ENCODE assay signal across 13 cellular contexts in genomic region chr11:74612877-74613276, GRCh38.
"Had no signal": no experiment of that assay in that cellular context is flagged by ENCODE, and none has a peak within 500 bp of the region (broad histone marks: within the 10 kb centered on the region; RNA-seq: fewer than 3 reads in every experiment).

No MANE protein-coding gene starts in this region.

- ATAC-seq: activated CD8-positive, alpha-beta T cell treated with anti-CD3 and anti-CD28 coated beads for 36 hours; activated naive CD8-positive, alpha-beta T cell treated with anti-CD3 and anti-CD28 coated beads, Interleukin-2, amount 50 U/mL, for 24 hours; natural killer cell; stimulated activated naive CD8-positive, alpha-beta T cell treated with anti-CD3 and anti-CD28 coated beads, Interleukin-15, amount 100 ng/mL, for 72 hours had no signal

- H3K27ac Mint-ChIP-seq: activated CD8-positive, alpha-beta T cell treated with anti-CD3 and anti-CD28 coated beads for 36 hours; activated naive CD8-positive, alpha-beta T cell treated with anti-CD3 and anti-CD28 coated beads, Interleukin-2, amount 50 U/mL, for 24 hours; natural killer cell; progenitor cell of endocrine pancreas; stimulated activated naive CD8-positive, alpha-beta T cell treated with anti-CD3 and anti-CD28 coated beads, Interleukin-15, amount 100 ng/mL, for 72 hours had no signal

- H3K4me1 Mint-ChIP-seq: activated naive CD8-positive, alpha-beta T cell treated with anti-CD3 and anti-CD28 coated beads, Interleukin-2, amount 50 U/mL, for 24 hours; natural killer cell; stimulated activated naive CD8-positive, alpha-beta T cell treated with anti-CD3 and anti-CD28 coated beads, Interleukin-15, amount 100 ng/mL, for 72 hours had no signal

- DNase-seq: activated CD8-positive, alpha-beta memory T cell treated with anti-CD3 and anti-CD28 coated beads, Interleukin-2, amount 50 U/mL, for 4 hours; activated CD8-positive, alpha-beta T cell treated with anti-CD3 and anti-CD28 coated beads for 36 hours; activated naive CD4-positive, alpha-beta T cell treated with Interleukin-2 at 50 U/mL for 16 hours; activated naive CD8-positive, alpha-beta T cell treated with anti-CD3 and anti-CD28 coated beads, Interleukin-2, amount 50 U/mL, for 24 hours; midbrain; natural killer cell; stimulated activated CD4-positive, alpha-beta T cell treated with anti-CD3 and anti-CD28 coated beads, Interleukin-15, amount 100 ng/mL, for 24 hours; stimulated activated CD4-positive, alpha-beta T cell treated with anti-CD3 and anti-CD28 coated beads, Interleukin-4, amount 100 ng/mL, for 24 hours; stimulated activated naive CD8-positive, alpha-beta T cell treated with anti-CD3 and anti-CD28 coated beads, Interleukin-15, amount 100 ng/mL, for 72 hours; T-helper 9 cell had no signal

- H3K36me3 Mint-ChIP-seq: natural killer cell had no signal

- H3K27me3 Mint-ChIP-seq: activated CD8-positive, alpha-beta T cell treated with anti-CD3 and anti-CD28 coated beads for 36 hours; activated naive CD8-positive, alpha-beta T cell treated with anti-CD3 and anti-CD28 coated beads, Interleukin-2, amount 50 U/mL, for 24 hours; progenitor cell of endocrine pancreas; stimulated activated naive CD8-positive, alpha-beta T cell treated with anti-CD3 and anti-CD28 coated beads, Interleukin-15, amount 100 ng/mL, for 72 hours had no signal

- FAIRE-seq: colon had no signal

- H3K9me3 Mint-ChIP-seq: activated CD8-positive, alpha-beta T cell treated with anti-CD3 and anti-CD28 coated beads for 36 hours; activated naive CD8-positive, alpha-beta T cell treated with anti-CD3 and anti-CD28 coated beads, Interleukin-2, amount 50 U/mL, for 24 hours; natural killer cell; stimulated activated naive CD8-positive, alpha-beta T cell treated with anti-CD3 and anti-CD28 coated beads, Interleukin-15, amount 100 ng/mL, for 72 hours had no signal

- H3K4me3 Mint-ChIP-seq: activated CD8-positive, alpha-beta T cell treated with anti-CD3 and anti-CD28 coated beads for 36 hours; activated naive CD8-positive, alpha-beta T cell treated with anti-CD3 and anti-CD28 coated beads, Interleukin-2, amount 50 U/mL, for 24 hours; natural killer cell; stimulated activated naive CD8-positive, alpha-beta T cell treated with anti-CD3 and anti-CD28 coated beads, Interleukin-15, amount 100 ng/mL, for 72 hours had no signal

- H3K4me3 ChIP-seq: lung had no signal
